ENCODE assay signal across 12 cellular contexts in genomic region chr13:75797256-75797655, GRCh38.
A peak's percentile ranks its signal among the peaks of the same experiment; 100 is the strongest.
DNase-seq lines count a peak whose midpoint lies in the region; ATAC-seq and TF ChIP-seq lines count a peak whose summit lies in the region.
"Had no signal": no experiment of that assay in that cellular context is flagged by ENCODE, and none has a peak within 500 bp of the region (broad histone marks: within the 10 kb centered on the region; RNA-seq: fewer than 3 reads in every experiment).

No MANE protein-coding gene starts in this region.

- peak overlapping the region; percentile 36 for H3K9ac ChIP-seq in PC-3 (ENCODE audit: low read length)

- BruUV-seq in PC-3 (replicated peaks; lab: Mats Ljungman, UMichigan): no TSS peak

- H3K9me2 ChIP-seq in PC-3 (replicated peaks; ENCODE audit: low read length): no peaks in the 10 kb centered on the region

- H2AFZ ChIP-seq in PC-3 (ENCODE audit: low read length) (no peak overlapping the region), osteoblast (ENCODE audit: low read length) (no peak overlapping the region)

- H3K27me3 ChIP-seq in PC-3 (ENCODE audit: low read length) (no peaks in the 10 kb centered on the region), osteoblast (ENCODE audit: insufficient read depth, low read length) (no peaks in the 10 kb centered on the region)

- TF ChIP-seq CTCF in AG10803 (conservative IDR thresholded peaks at IDR 0.05; ENCODE audit: low read length): no peak
- TF ChIP-seq CTCF in PC-3 (conservative IDR thresholded peaks at IDR 0.05; ENCODE audit: low read depth, low read length): no peak
- no peak for TF ChIP-seq CTCF in osteoblast (IDR thresholded peaks at IDR 0.05; ENCODE audit: extremely low read depth, low read depth, low read length)

- no peak for ATAC-seq in PC-3
- ATAC-seq in esophagus mucosa: peak; percentile 17
- no peak for ATAC-seq in GM21367 (IDR thresholded peaks at IDR 0.05; ENCODE audit: unreplicated experiment)
- no peak for ATAC-seq in GM19023 (IDR thresholded peaks at IDR 0.05; ENCODE audit: unreplicated experiment)

- CTCF ChIA-PET in PC-3 (lab: Charles Lee): interaction anchor here (0.9 kb wide), 1 partner anchor 101 kb away, joined by 3 read pairs; no protein-coding TSS in a partner anchor

- H3K4me3 ChIP-seq in AG10803 (ENCODE audit: low read length): no peak overlapping the region
- no peak overlapping the region for H3K4me3 ChIP-seq in PC-3 (ENCODE audit: low read length)
- no peak overlapping the region for H3K4me3 ChIP-seq in osteoblast (ENCODE audit: insufficient read depth, low read length)
- H3K4me3 ChIP-seq: HAP-1 had no signal

- POLR2A ChIA-PET in PC-3 (lab: Charles Lee; ENCODE audit: unreplicated experiment): no interaction called here

- H3F3A ChIP-seq in PC-3 (ENCODE audit: low read length, unreplicated experiment): peaks cover 8% of the 10 kb centered on the region

- peak; percentile 33 for DNase-seq in AG10803 (ENCODE audit: low read depth)
- DNase-seq in PC-3: no peak
- no peak for DNase-seq in osteoblast (ENCODE audit: insufficient read length, low spot score, missing footprints)
- DNase-seq in OCI-M1 (lab: John Stamatoyannopoulos, UW): no peak
- DNase-seq: AML-193, Kasumi-1, NCI-H187, NCI-H446 had no signal

- intact Hi-C loops in PC-3 (cut with micrococcal nuclease): loop anchor here (5.0 kb wide), 2 partner anchors 35 to 90 kb away; no protein-coding TSS in a partner anchor

- no peaks in the 10 kb centered on the region for H3K9me3 ChIP-seq in PC-3 (ENCODE audit: low read length)
- H3K9me3 ChIP-seq in osteoblast (ENCODE audit: low read depth, low read length): no peaks in the 10 kb centered on the region
- H3K9me3 ChIP-seq: HAP-1 had no signal

- H3K4me1 ChIP-seq in PC-3 (ENCODE audit: insufficient read depth, low read length) (peaks cover 42% of the 10 kb centered on the region), osteoblast (ENCODE audit: insufficient read depth, low read length) (peaks cover 64% of the 10 kb centered on the region)

- H3K4me2 ChIP-seq in PC-3 (ENCODE audit: low read length): peak overlapping the region; percentile 21
- no peak overlapping the region for H3K4me2 ChIP-seq in osteoblast (ENCODE audit: insufficient read depth, low read length)

- peaks cover 21% of the 10 kb centered on the region for H3K79me2 ChIP-seq in PC-3 (ENCODE audit: low read length)
- peaks cover 93% of the 10 kb centered on the region for H3K79me2 ChIP-seq in osteoblast (ENCODE audit: insufficient read depth, low read length)

- H3K27ac ChIP-seq in PC-3 (ENCODE audit: low read length) (peak overlapping the region; percentile 89), osteoblast (ENCODE audit: low read depth, low read length) (peak overlapping the region; percentile 20)

- H4K20me1 ChIP-seq in PC-3 (ENCODE audit: low read length): no peaks in the 10 kb centered on the region
- H4K20me1 ChIP-seq in osteoblast (ENCODE audit: insufficient read depth, low read length): peaks cover 69% of the 10 kb centered on the region

- H3K36me3 ChIP-seq in PC-3 (ENCODE audit: low read depth, low read length): peaks cover 25% of the 10 kb centered on the region
- peaks cover 74% of the 10 kb centered on the region for H3K36me3 ChIP-seq in osteoblast (ENCODE audit: insufficient read depth, low read length)
